Comparison of ENCODE assay signal across 11 cellular contexts in the genomic region with DNA sequence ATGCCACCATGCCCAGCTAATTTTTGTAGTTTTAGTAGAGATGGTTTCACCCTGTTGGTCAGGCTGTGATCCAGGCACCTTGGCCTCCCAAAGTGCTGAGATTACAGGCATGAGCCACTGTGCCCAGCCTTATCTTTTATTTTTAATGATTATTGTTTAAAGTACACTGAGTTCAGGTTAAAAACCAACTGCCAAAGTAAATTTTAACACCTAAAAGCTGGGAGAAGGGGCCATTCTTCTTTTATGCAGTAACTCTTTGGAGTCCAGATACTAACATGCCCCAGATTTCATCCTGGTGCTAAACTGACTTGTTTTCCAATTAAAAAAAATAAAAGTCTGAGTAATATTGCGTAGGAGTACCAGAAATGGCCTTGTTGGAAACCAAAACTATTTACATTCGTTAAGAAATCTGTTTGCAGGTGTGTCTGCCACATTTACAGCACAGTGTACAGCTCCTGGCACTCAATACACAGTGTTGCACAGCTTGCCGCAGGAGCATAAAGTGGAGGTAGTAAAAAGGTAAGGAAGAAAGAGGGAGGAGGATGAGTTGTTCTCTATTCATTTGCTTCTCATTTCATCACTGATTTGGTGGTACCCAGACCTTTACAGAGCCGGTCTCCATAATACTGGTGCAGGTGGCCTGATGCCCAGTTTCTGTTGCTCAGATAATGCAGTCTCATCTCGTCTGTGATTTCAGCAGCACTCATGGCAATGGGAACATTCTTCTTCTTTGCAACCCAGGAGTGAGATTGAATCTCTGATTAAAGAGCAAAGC.
DNase-seq lines count a peak whose midpoint lies in the region; ATAC-seq and TF ChIP-seq lines count a peak whose summit lies in the region.
"Had no signal": no experiment of that assay in that cellular context is flagged by ENCODE, and none has a peak within 500 bp of the region (broad histone marks: within the 10 kb centered on the region; RNA-seq: fewer than 3 reads in every experiment).

No MANE protein-coding gene starts in this region.

- H3K27ac Mint-ChIP-seq in WTC11 (peak overlapping the region; percentile 86; the same call in 1 of the 2 replicates), CD14-positive monocyte (peak overlapping the region in 1 of 7 donors; percentile 33)

- H3K27me3 Mint-ChIP-seq in WTC11 (ENCODE audit: low read depth), result peaks cover 6% of the 10 kb centered on the region
- H3K27me3 Mint-ChIP-seq in CD14-positive monocyte (ENCODE audit: low read depth in 3 of 3), result peaks cover 0 to 2% (median under 1%) of the 10 kb centered on the region in 3 donors

- TF ChIP-seq CTCF in 22Rv1 (IDR thresholded peaks at IDR 0.05) (no peak), WTC11 (IDR thresholded peaks at IDR 0.05) (no peak), prostate gland (IDR thresholded peaks at IDR 0.05) (no peak), CD14-positive monocyte (IDR thresholded peaks at IDR 0.05) (no peak)

- H3K27me3 ChIP-seq in prostate gland (replicated peaks; ENCODE audit: insufficient read depth), result no peaks in the 10 kb centered on the region

- no peak for ATAC-seq in WTC11
- ATAC-seq in left colon, result peak; percentile 96

- POLR2A ChIA-PET in WTC11 (lab: Charles Lee), result no interaction called here

- no peaks in the 10 kb centered on the region for H3K4me1 ChIP-seq in prostate gland (replicated peaks)

- no peaks in the 10 kb centered on the region for H3K9me3 ChIP-seq in prostate gland

- peak overlapping the region; percentile 54 for H3K27ac ChIP-seq in 22Rv1
- H3K27ac ChIP-seq in prostate gland, result peak overlapping the region; percentile 18 to 54
- H3K27ac ChIP-seq: PC-9 had no signal

- H3K9me3 Mint-ChIP-seq in WTC11 (peaks cover 5% of the 10 kb centered on the region; the same call in 1 of the 2 replicates), CD14-positive monocyte (peaks cover under 1 to 7% (median 5%) of the 10 kb centered on the region in 7 donors)

- CTCF ChIA-PET in WTC11 (lab: Charles Lee), result no interaction called here

- H3K4me3 ChIP-seq in prostate gland, result no peak overlapping the region
- H3K4me3 ChIP-seq: PC-9 had no signal

- intact Hi-C loops in left colon (cut with DNase I, micrococcal nuclease), result no loop called here
- intact Hi-C loops in prostate gland (cut with DNase I), result no loop called here
- intact Hi-C loops in CD14-positive monocyte (cut with micrococcal nuclease), result no loop called here

- H3K4me1 Mint-ChIP-seq in WTC11, result peaks cover 41% of the 10 kb centered on the region
- H3K4me1 Mint-ChIP-seq in CD14-positive monocyte, result peaks cover 6% of the 10 kb centered on the region

- no peak for TF ChIP-seq POLR2A in prostate gland (IDR thresholded peaks at IDR 0.05)

- H3K4me3 Mint-ChIP-seq in WTC11 (no peak overlapping the region), CD14-positive monocyte (no peak overlapping the region)

- peaks cover 5% of the 10 kb centered on the region; the same call in 1 of the 2 replicates for H3K36me3 Mint-ChIP-seq in WTC11
- no peaks in the 10 kb centered on the region for H3K36me3 Mint-ChIP-seq in CD14-positive monocyte

- no peak for DNase-seq in WTC11 (ENCODE audit: low spot score)
- peak; percentile 23 to 67 for DNase-seq in left colon
- peak; percentile 50 for DNase-seq in prostate gland (ENCODE audit: low spot score)
- no peak for DNase-seq in NCI-H510A treated with DMSO at 0.1 percent for 48 hours (lab: John Stamatoyannopoulos, UW)
- no peak for DNase-seq in DMS79 (lab: John Stamatoyannopoulos, UW)
- no peak for DNase-seq in CD14-positive monocyte (ENCODE audit: low spot score)
- no peak for DNase-seq in NAMALWA (ENCODE audit: low spot score)
- DNase-seq: COR-L47, NCI-H1092, PC-9 had no signal

- H3K36me3 ChIP-seq in prostate gland, result no peaks in the 10 kb centered on the region

- whole genome bisulfite sequencing in prostate gland, result 40% methylated on average over 5 of the region's 5 CpGs

TF ChIP-seq in WTC11, 78 proteins besides CTCF, POLR2A, EP300 and RAD21 (continues in another document):
- TF ChIP-seq, protein P1, sequence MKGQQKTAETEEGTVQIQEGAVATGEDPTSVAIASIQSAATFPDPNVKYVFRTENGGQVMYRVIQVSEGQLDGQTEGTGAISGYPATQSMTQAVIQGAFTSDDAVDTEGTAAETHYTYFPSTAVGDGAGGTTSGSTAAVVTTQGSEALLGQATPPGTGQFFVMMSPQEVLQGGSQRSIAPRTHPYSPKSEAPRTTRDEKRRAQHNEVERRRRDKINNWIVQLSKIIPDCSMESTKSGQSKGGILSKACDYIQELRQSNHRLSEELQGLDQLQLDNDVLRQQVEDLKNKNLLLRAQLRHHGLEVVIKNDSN (CRISPR knock-in tag; IDR thresholded peaks at IDR 0.05), result no peak
- TF ChIP-seq FOXP4 (CRISPR knock-in tag; IDR thresholded peaks at IDR 0.05), result no peak
- TF ChIP-seq, protein P2, sequence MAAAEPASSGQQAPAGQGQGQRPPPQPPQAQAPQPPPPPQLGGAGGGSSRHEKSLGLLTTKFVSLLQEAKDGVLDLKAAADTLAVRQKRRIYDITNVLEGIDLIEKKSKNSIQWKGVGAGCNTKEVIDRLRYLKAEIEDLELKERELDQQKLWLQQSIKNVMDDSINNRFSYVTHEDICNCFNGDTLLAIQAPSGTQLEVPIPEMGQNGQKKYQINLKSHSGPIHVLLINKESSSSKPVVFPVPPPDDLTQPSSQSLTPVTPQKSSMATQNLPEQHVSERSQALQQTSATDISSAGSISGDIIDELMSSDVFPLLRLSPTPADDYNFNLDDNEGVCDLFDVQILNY (CRISPR knock-in tag; IDR thresholded peaks at IDR 0.05), result no peak
- TF ChIP-seq ZNF416 (CRISPR knock-in tag; IDR thresholded peaks at IDR 0.05), result no peak
- no peak for TF ChIP-seq ARID4B (CRISPR knock-in tag; IDR thresholded peaks at IDR 0.05; ENCODE audit: borderline replicate concordance)
- TF ChIP-seq EMX1 (CRISPR knock-in tag; IDR thresholded peaks at IDR 0.05), result no peak
- no peak for TF ChIP-seq ATF2 (CRISPR knock-in tag; IDR thresholded peaks at IDR 0.05; ENCODE audit: borderline replicate concordance, low read depth)
- TF ChIP-seq TP53 (CRISPR knock-in tag; IDR thresholded peaks at IDR 0.05), result no peak
- TF ChIP-seq ZBTB21 (CRISPR knock-in tag; IDR thresholded peaks at IDR 0.05; ENCODE audit: borderline replicate concordance), result no peak
- no peak for TF ChIP-seq MXD4 (CRISPR knock-in tag; IDR thresholded peaks at IDR 0.05; ENCODE audit: borderline replicate concordance)
- TF ChIP-seq ESRRA (CRISPR knock-in tag; IDR thresholded peaks at IDR 0.05; ENCODE audit: borderline replicate concordance), result no peak
- TF ChIP-seq IRF2 (CRISPR knock-in tag; IDR thresholded peaks at IDR 0.05; ENCODE audit: borderline replicate concordance, low read depth), result no peak

Comparison
In these comparisons a context has a peak if more than half of its experiments do, and no peak if none do; other contexts are left out.
1. DNase-seq: peak in left colon (2 of 2) and prostate gland (single experiment); none in WTC11 (single experiment), NCI-H510A treated with DMSO at 0.1 percent for 48 hours (single experiment), DMS79 (single experiment), CD14-positive monocyte (single experiment) and NAMALWA (single experiment).